ENCODE assay signal across 1 cellular context in genomic region chr5:83724001-83724400, GRCh38.
TF ChIP-seq lines count a peak whose summit lies in the region.

No MANE protein-coding gene starts in this region.

TF ChIP-seq in HepG2, 621 proteins besides CTCF, POLR2A, EP300 and RAD21 (continued from another document and continues in another):
- TF ChIP-seq, protein P1, sequence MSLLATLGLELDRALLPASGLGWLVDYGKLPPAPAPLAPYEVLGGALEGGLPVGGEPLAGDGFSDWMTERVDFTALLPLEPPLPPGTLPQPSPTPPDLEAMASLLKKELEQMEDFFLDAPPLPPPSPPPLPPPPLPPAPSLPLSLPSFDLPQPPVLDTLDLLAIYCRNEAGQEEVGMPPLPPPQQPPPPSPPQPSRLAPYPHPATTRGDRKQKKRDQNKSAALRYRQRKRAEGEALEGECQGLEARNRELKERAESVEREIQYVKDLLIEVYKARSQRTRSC (CRISPR knock-in tag; IDR thresholded peaks at IDR 0.05; ENCODE audit: low read depth), result no peak
- TF ChIP-seq ZNF746 (CRISPR knock-in tag; IDR thresholded peaks at IDR 0.05) (no peak), ZNF570 (CRISPR knock-in tag; IDR thresholded peaks at IDR 0.05; ENCODE audit: borderline replicate concordance) (no peak), RBM39 (IDR thresholded peaks at IDR 0.05; ENCODE audit: low read depth, low read length, poor library complexity, severe bottlenecking) (no peak), ISL2 (CRISPR knock-in tag; IDR thresholded peaks at IDR 0.05) (no peak), MLXIP (CRISPR knock-in tag; IDR thresholded peaks at IDR 0.05; ENCODE audit: borderline replicate concordance) (no peak), RCOR2 (CRISPR knock-in tag; IDR thresholded peaks at IDR 0.05) (no peak), HNF4G (IDR thresholded peaks at IDR 0.05; ENCODE audit: borderline replicate concordance, low read depth, low read length) (no peak), HNF4G (CRISPR knock-in tag; IDR thresholded peaks at IDR 0.05; ENCODE audit: borderline replicate concordance, low read depth) (no peak), SIX4 (CRISPR knock-in tag; IDR thresholded peaks at IDR 0.05) (no peak), ZNF512B (CRISPR knock-in tag; IDR thresholded peaks at IDR 0.05; ENCODE audit: borderline replicate concordance) (no peak), ZNF740 (CRISPR knock-in tag; IDR thresholded peaks at IDR 0.05) (no peak), ZNF251 (CRISPR knock-in tag; IDR thresholded peaks at IDR 0.05) (no peak), MAFK (conservative IDR thresholded peaks at IDR 0.05 in 1 of 2, IDR thresholded peaks at IDR 0.05 in 1 of 2; ENCODE audit: low read length in 2 of 2) (no peak), CHCHD3 (CRISPR knock-in tag; IDR thresholded peaks at IDR 0.05) (no peak), CC2D1A (CRISPR knock-in tag; IDR thresholded peaks at IDR 0.05) (no peak), E2F2 (CRISPR knock-in tag; IDR thresholded peaks at IDR 0.05; ENCODE audit: borderline replicate concordance) (no peak), ZNF646 (CRISPR knock-in tag; IDR thresholded peaks at IDR 0.05) (no peak), ESRRA (CRISPR knock-in tag; IDR thresholded peaks at IDR 0.05; ENCODE audit: low read depth) (no peak), FOXP4 (CRISPR knock-in tag; IDR thresholded peaks at IDR 0.05) (no peak), ZC3H13 (CRISPR knock-in tag; IDR thresholded peaks at IDR 0.05) (no peak), ZBED4 (CRISPR knock-in tag; IDR thresholded peaks at IDR 0.05; ENCODE audit: borderline replicate concordance) (no peak), ZNF749 (CRISPR knock-in tag; IDR thresholded peaks at IDR 0.05; ENCODE audit: borderline replicate concordance) (no peak), RBM22 (optimal IDR thresholded peaks at IDR 0.05; ENCODE audit: low read length) (no peak), RFX5 (IDR thresholded peaks at IDR 0.05; ENCODE audit: low read depth, low read length) (no peak), NPAS2 (CRISPR knock-in tag; IDR thresholded peaks at IDR 0.05; ENCODE audit: borderline replicate concordance) (no peak)
- TF ChIP-seq, protein P2, sequence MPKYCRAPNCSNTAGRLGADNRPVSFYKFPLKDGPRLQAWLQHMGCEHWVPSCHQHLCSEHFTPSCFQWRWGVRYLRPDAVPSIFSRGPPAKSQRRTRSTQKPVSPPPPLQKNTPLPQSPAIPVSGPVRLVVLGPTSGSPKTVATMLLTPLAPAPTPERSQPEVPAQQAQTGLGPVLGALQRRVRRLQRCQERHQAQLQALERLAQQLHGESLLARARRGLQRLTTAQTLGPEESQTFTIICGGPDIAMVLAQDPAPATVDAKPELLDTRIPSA (CRISPR knock-in tag; IDR thresholded peaks at IDR 0.05; ENCODE audit: borderline replicate concordance), result no peak
- TF ChIP-seq, protein P3, sequence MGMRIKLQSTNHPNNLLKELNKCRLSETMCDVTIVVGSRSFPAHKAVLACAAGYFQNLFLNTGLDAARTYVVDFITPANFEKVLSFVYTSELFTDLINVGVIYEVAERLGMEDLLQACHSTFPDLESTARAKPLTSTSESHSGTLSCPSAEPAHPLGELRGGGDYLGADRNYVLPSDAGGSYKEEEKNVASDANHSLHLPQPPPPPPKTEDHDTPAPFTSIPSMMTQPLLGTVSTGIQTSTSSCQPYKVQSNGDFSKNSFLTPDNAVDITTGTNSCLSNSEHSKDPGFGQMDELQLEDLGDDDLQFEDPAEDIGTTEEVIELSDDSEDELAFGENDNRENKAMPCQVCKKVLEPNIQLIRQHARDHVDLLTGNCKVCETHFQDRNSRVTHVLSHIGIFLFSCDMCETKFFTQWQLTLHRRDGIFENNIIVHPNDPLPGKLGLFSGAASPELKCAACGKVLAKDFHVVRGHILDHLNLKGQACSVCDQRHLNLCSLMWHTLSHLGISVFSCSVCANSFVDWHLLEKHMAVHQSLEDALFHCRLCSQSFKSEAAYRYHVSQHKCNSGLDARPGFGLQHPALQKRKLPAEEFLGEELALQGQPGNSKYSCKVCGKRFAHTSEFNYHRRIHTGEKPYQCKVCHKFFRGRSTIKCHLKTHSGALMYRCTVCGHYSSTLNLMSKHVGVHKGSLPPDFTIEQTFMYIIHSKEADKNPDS (CRISPR knock-in tag; IDR thresholded peaks at IDR 0.05), result no peak
- TF ChIP-seq, protein P4, sequence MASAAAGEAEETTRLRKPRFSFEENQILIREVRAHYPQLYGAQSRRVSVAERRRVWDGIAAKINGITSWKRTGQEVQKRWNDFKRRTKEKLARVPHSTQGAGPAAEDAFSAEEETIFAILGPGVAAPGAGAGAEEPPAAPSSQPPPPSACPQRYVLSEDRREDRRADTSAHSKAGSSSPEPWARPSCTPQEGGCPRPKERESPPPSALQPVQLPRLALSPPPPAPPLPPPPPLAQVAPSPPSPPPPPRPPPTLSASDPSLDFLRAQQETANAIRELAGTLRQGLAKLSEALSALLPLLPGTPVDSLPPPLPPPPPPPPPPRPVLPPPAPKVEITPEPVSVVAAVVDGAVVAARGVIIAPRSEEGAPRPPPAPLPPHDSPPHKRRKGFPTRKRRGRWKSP (CRISPR knock-in tag; IDR thresholded peaks at IDR 0.05), result no peak
